1 cellular context compared by ENCODE assay signal in genomic region chr2:201149064-201149820, GRCh38.
TF ChIP-seq lines count a peak whose summit lies in the region.

No MANE protein-coding gene starts in this region.

TF ChIP-seq in GM23338, 12 proteins besides CTCF, POLR2A, EP300 and RAD21 (continued from another document):
- TF ChIP-seq ZNF462 (CRISPR knock-in tag; IDR thresholded peaks at IDR 0.05) (no peak), EZH2phosphoT487 (IDR thresholded peaks at IDR 0.05; ENCODE audit: unreplicated experiment) (no peak), NANOG (IDR thresholded peaks at IDR 0.05; ENCODE audit: borderline replicate concordance) (no peak), CREB1 (CRISPR knock-in tag; IDR thresholded peaks at IDR 0.05; ENCODE audit: low read depth) (no peak), ZNF114 (CRISPR knock-in tag; IDR thresholded peaks at IDR 0.05) (no peak)
- TF ChIP-seq, protein P1, sequence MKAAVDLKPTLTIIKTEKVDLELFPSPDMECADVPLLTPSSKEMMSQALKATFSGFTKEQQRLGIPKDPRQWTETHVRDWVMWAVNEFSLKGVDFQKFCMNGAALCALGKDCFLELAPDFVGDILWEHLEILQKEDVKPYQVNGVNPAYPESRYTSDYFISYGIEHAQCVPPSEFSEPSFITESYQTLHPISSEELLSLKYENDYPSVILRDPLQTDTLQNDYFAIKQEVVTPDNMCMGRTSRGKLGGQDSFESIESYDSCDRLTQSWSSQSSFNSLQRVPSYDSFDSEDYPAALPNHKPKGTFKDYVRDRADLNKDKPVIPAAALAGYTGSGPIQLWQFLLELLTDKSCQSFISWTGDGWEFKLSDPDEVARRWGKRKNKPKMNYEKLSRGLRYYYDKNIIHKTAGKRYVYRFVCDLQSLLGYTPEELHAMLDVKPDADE (IDR thresholded peaks at IDR 0.05): no peak
- TF ChIP-seq, protein P2, sequence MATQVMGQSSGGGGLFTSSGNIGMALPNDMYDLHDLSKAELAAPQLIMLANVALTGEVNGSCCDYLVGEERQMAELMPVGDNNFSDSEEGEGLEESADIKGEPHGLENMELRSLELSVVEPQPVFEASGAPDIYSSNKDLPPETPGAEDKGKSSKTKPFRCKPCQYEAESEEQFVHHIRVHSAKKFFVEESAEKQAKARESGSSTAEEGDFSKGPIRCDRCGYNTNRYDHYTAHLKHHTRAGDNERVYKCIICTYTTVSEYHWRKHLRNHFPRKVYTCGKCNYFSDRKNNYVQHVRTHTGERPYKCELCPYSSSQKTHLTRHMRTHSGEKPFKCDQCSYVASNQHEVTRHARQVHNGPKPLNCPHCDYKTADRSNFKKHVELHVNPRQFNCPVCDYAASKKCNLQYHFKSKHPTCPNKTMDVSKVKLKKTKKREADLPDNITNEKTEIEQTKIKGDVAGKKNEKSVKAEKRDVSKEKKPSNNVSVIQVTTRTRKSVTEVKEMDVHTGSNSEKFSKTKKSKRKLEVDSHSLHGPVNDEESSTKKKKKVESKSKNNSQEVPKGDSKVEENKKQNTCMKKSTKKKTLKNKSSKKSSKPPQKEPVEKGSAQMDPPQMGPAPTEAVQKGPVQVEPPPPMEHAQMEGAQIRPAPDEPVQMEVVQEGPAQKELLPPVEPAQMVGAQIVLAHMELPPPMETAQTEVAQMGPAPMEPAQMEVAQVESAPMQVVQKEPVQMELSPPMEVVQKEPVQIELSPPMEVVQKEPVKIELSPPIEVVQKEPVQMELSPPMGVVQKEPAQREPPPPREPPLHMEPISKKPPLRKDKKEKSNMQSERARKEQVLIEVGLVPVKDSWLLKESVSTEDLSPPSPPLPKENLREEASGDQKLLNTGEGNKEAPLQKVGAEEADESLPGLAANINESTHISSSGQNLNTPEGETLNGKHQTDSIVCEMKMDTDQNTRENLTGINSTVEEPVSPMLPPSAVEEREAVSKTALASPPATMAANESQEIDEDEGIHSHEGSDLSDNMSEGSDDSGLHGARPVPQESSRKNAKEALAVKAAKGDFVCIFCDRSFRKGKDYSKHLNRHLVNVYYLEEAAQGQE (IDR thresholded peaks at IDR 0.05; ENCODE audit: unreplicated experiment): no peak
